ENCODE assay signal across 8 cellular contexts in the genomic region with DNA sequence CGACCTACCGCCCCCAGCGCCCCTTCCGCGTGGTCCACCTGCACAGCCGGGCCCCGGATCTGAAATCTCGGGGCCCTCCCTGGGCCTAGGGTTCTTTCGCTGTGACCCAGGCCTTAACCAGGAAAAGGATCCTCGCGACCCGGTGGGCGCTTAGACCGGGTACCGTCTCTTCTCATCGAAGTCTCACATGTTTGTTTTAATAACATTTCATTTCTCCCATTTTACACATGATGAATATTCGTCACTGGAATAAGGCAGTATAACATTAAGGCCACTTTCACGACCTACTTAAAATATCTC. TPM values are rescaled to one million over a fixed set of nuclear protein-coding genes. Genes with fewer than 3 reads are reported as not detected.
A peak's percentile ranks its signal among the peaks of the same experiment; 100 is the strongest.
DNase-seq lines count a peak whose midpoint lies in the region; ATAC-seq and TF ChIP-seq lines count a peak whose summit lies in the region.

No MANE protein-coding gene starts in this region.

- H3K27me3 Mint-ChIP-seq in Calu3 (ENCODE audit: unreplicated experiment) (no peaks in the 10 kb centered on the region), osteocyte (ENCODE audit: unreplicated experiment) (no peaks in the 10 kb centered on the region)

- no peaks in the 10 kb centered on the region for H3K9me2 ChIP-seq in OCI-LY1 (ENCODE audit: low read depth, low read length)

- H3K4me1 ChIP-seq in OCI-LY1 (ENCODE audit: insufficient read depth, low read length, severe bottlenecking) = peaks cover 37% of the 10 kb centered on the region
- no peaks in the 10 kb centered on the region for H3K4me1 ChIP-seq in endocrine pancreas (ENCODE audit: control insufficient read depth, insufficient read depth, low read length)

- H3K4me3 Mint-ChIP-seq in Calu3 (ENCODE audit: low read depth, unreplicated experiment) (peak overlapping the region; percentile 74), osteocyte (ENCODE audit: unreplicated experiment) (peak overlapping the region; percentile 90)

- H3K36me3 Mint-ChIP-seq in Calu3 (ENCODE audit: insufficient read depth, unreplicated experiment) (peaks cover 98% of the 10 kb centered on the region), osteocyte (ENCODE audit: unreplicated experiment) (peaks cover 23% of the 10 kb centered on the region)

- BruUV-seq in Calu3 (replicated peaks; lab: Mats Ljungman, UMichigan) = no TSS peak

- peak overlapping the region; percentile 98 for H3K4me2 ChIP-seq in OCI-LY1 (ENCODE audit: low read length)

- no peak for TF ChIP-seq CTCF in Calu3 (IDR thresholded peaks at IDR 0.05; ENCODE audit: unreplicated experiment)
- TF ChIP-seq CTCF in OCI-LY1 (IDR thresholded peaks at IDR 0.05; ENCODE audit: low read length) = no peak
- TF ChIP-seq CTCF in osteocyte (IDR thresholded peaks at IDR 0.05) = no peak

- H3K27ac Mint-ChIP-seq in Calu3 (ENCODE audit: unreplicated experiment) (peak overlapping the region; percentile 75), osteocyte (ENCODE audit: unreplicated experiment) (peak overlapping the region; percentile 88)

- intact Hi-C loops in Calu3 (cut with micrococcal nuclease; ENCODE audit: unreplicated experiment) = no loop called here

- H3K9ac ChIP-seq in OCI-LY1 (ENCODE audit: low read length) (peak overlapping the region; percentile 95), endocrine pancreas (ENCODE audit: control insufficient read depth, insufficient read depth, low read length) (peak overlapping the region; percentile 15)

- peaks cover 13% of the 10 kb centered on the region; the same call in 1 of the 2 replicates for H3K79me2 ChIP-seq in OCI-LY1 (ENCODE audit: insufficient read depth, low read length)

- H3K4me3 ChIP-seq in OCI-LY1 (ENCODE audit: low read depth, low read length, poor library complexity, severe bottlenecking) (peak overlapping the region; percentile 95), endocrine pancreas (ENCODE audit: control insufficient read depth, insufficient read depth, low read length) (no peak overlapping the region)

- H2AFZ ChIP-seq in OCI-LY1 (ENCODE audit: low read length) = no peak overlapping the region

- H3K36me3 ChIP-seq in OCI-LY1 (ENCODE audit: insufficient read depth, low read length) = peaks cover 32% of the 10 kb centered on the region
- peaks cover 5% of the 10 kb centered on the region for H3K36me3 ChIP-seq in endocrine pancreas (ENCODE audit: control insufficient read depth, insufficient read depth, low read length)

- CTCF ChIA-PET in Calu3 (lab: Charles Lee) = interaction anchor here (1.1 to 1.2 kb wide), 3 partner anchors 11 to 321 kb away, joined by 3 to 4 read pairs (median 3); partner anchors contain the start of genes USP4 and WDR6

- no peaks in the 10 kb centered on the region for H3K4me1 Mint-ChIP-seq in Calu3 (ENCODE audit: low read depth, unreplicated experiment)
- H3K4me1 Mint-ChIP-seq in osteocyte (ENCODE audit: unreplicated experiment) = peaks cover 40% of the 10 kb centered on the region

- ATAC-seq in HG02642 (IDR thresholded peaks at IDR 0.05; ENCODE audit: poor library complexity, unreplicated experiment) (no peak), GM21367 (IDR thresholded peaks at IDR 0.05; ENCODE audit: unreplicated experiment) (no peak)

- no peak for DNase-seq in Calu3
- DNase-seq in osteocyte (ENCODE audit: extremely low spot score, unreplicated experiment) = no peak
- no peak for DNase-seq in GOT3 (lab: John Stamatoyannopoulos, UW)
- no peak for DNase-seq in DMS53 treated with DMSO at 0.1 percent for 48 hours (lab: John Stamatoyannopoulos, UW; ENCODE audit: unreplicated experiment)

- H4K20me1 ChIP-seq in OCI-LY1 (ENCODE audit: insufficient read depth, low read length) = no peaks in the 10 kb centered on the region

- H3K9me3 ChIP-seq in OCI-LY1 (ENCODE audit: low read length) (no peaks in the 10 kb centered on the region), endocrine pancreas (ENCODE audit: control insufficient read depth, low read length) (no peaks in the 10 kb centered on the region)

- H3K27me3 ChIP-seq in OCI-LY1 (ENCODE audit: insufficient read depth, low read length) (no peaks in the 10 kb centered on the region), endocrine pancreas (ENCODE audit: control insufficient read depth, insufficient read depth, low read length) (no peaks in the 10 kb centered on the region)

- 0 out of 2 replicates have a peak, but pooled peaks cover 8% of the 10 kb centered on the region for H3F3A ChIP-seq in OCI-LY1 (ENCODE audit: insufficient read depth, low read length)

- peak overlapping the region; percentile 96 for H3K27ac ChIP-seq in OCI-LY1 (ENCODE audit: low read depth, low read length, poor library complexity, severe bottlenecking)

- H3K9me3 Mint-ChIP-seq in Calu3 (ENCODE audit: low read depth, unreplicated experiment) = no peaks in the 10 kb centered on the region
- H3K9me3 Mint-ChIP-seq in osteocyte (ENCODE audit: unreplicated experiment) = no peaks in the 10 kb centered on the region

RNA-seq across cellular contexts. Expression of gene DALRD3, which starts 0.3 kb away (rescaled TPM):
- total RNA-seq in Calu3 (2022) = 35.1 and 40.9 TPM in 2 replicates
- 22.8 and 25.3 TPM in 2 replicates for total RNA-seq in osteocyte

RNA-seq across cellular contexts. Expression of gene NDUFAF3, which starts 3.3 kb away (rescaled TPM):
- total RNA-seq in Calu3 (2022) (124 and 133 TPM in 2 replicates), osteocyte (69.1 and 69.4 TPM in 2 replicates)

RNA-seq across cellular contexts. Expression of gene IMPDH2, which starts 10.5 kb away (rescaled TPM):
- 160 and 184 TPM in 2 replicates for total RNA-seq in Calu3 (2022)
- total RNA-seq in osteocyte = 202 and 203 TPM in 2 replicates

RNA-seq across cellular contexts. Expression of gene WDR6, which starts 11.5 kb away (rescaled TPM):
- total RNA-seq in Calu3 (2022) = 113 and 138 TPM in 2 replicates
- total RNA-seq in osteocyte = 211 and 236 TPM in 2 replicates

RNA-seq across cellular contexts. Expression of gene P4HTM, which starts 28.6 kb away (rescaled TPM):
- total RNA-seq in Calu3 (2022) = 63.0 and 72.0 TPM in 2 replicates
- total RNA-seq in osteocyte = 31.3 and 35.6 TPM in 2 replicates
